24 cellular contexts compared by ENCODE assay signal in genomic region chr2:232447091-232447620, GRCh38. TPM values are rescaled to one million over a fixed set of nuclear protein-coding genes. Genes with fewer than 3 reads are reported as not detected.
DNase-seq lines count a peak whose midpoint lies in the region; ATAC-seq and TF ChIP-seq lines count a peak whose summit lies in the region.
"Had no signal": no experiment of that assay in that cellular context is flagged by ENCODE, and none has a peak within 500 bp of the region (broad histone marks: within the 10 kb centered on the region; RNA-seq: fewer than 3 reads in every experiment).

No MANE protein-coding gene starts in this region.

- TF ChIP-seq RAD21 in liver (IDR thresholded peaks at IDR 0.05) = no peak

- no peak overlapping the region for H3K23ac ChIP-seq in neuronal stem cell (ENCODE audit: low read depth, low read length, poor library complexity)

- H2BK120ac ChIP-seq in neuronal stem cell (ENCODE audit: low read depth, low read length) = no peak overlapping the region

- no peak overlapping the region for H3K18ac ChIP-seq in neuronal stem cell (ENCODE audit: low read length)

- H3K9me3 Mint-ChIP-seq in HFFc6 = no peaks in the 10 kb centered on the region
- H3K9me3 Mint-ChIP-seq: CD4-positive, alpha-beta memory T cell; GM23338 had no signal

- no peak overlapping the region for H4K91ac ChIP-seq in neuronal stem cell (ENCODE audit: low read depth, low read length, poor library complexity)

- peak overlapping the region; percentile 48 for H2AK5ac ChIP-seq in neuronal stem cell (ENCODE audit: low read depth, low read length)

- H3K9me3 ChIP-seq in OCI-LY3 (ENCODE audit: insufficient read depth, low read length) (no peaks in the 10 kb centered on the region), liver (ENCODE audit: control insufficient read depth in 4 of 4, low read length in 3 of 4) (no peaks in the 10 kb centered on the region), neuronal stem cell (replicated peaks in 1 of 2; ENCODE audit: control insufficient read depth in 2 of 2, insufficient read depth in 1 of 2, low read depth in 1 of 2, low read length in 2 of 2) (no peaks in the 10 kb centered on the region)
- H3K9me3 ChIP-seq: MG63 had no signal

- ATAC-seq in HG03520 (IDR thresholded peaks at IDR 0.05; ENCODE audit: unreplicated experiment) (no peak), GM21381 (IDR thresholded peaks at IDR 0.05; ENCODE audit: unreplicated experiment) (no peak)

- DNase-seq in AG08396 (ENCODE audit: low spot score) (peak; percentile 7), neuronal stem cell (ENCODE audit: low spot score) (no peak), HFFc6 (no peak), anterior cingulate cortex (lab: John Stamatoyannopoulos, UW) (no peak)
- DNase-seq: CD4-positive, alpha-beta memory T cell; COR-L47; HCEC 1CT; IMR-90; KG1; MG63; NCI-H1105 treated with DMSO at 0.1 percent for 48 hours; NCI-H146; NCI-H1930; NCI-H446; NCI-H524 treated with DMSO at 0.1 percent for 48 hours; SHP77 had no signal

- H2AFZ ChIP-seq in OCI-LY3 (ENCODE audit: low read depth, low read length) (peak overlapping the region; percentile 74), neuronal stem cell (ENCODE audit: low read length) (peak overlapping the region; percentile 85)
- H2AFZ ChIP-seq: GM23338 had no signal

- H3K4me1 ChIP-seq in OCI-LY3 (ENCODE audit: low read length) = peaks cover 12% of the 10 kb centered on the region
- H3K4me1 ChIP-seq in liver (ENCODE audit: control insufficient read depth in 4 of 4, insufficient read depth in 4 of 4, low read length in 3 of 4) = peaks cover 8 to 28% (median 15%) of the 10 kb centered on the region in 4 donors
- H3K4me1 ChIP-seq in neuronal stem cell (ENCODE audit: control insufficient read depth in 2 of 2, insufficient read depth in 1 of 2, low read depth in 1 of 2, low read length in 2 of 2) = peaks cover 9 to 13% of the 10 kb centered on the region in 2 donors

- no peaks in the 10 kb centered on the region for H3K36me3 ChIP-seq in OCI-LY3 (replicated peaks; ENCODE audit: low read depth, low read length)
- H3K36me3 ChIP-seq in liver (ENCODE audit: control insufficient read depth in 4 of 4, insufficient read depth in 3 of 4, low read depth in 1 of 4, low read length in 3 of 4) = no peaks in the 10 kb centered on the region
- H3K36me3 ChIP-seq in neuronal stem cell (replicated peaks in 1 of 2; ENCODE audit: control insufficient read depth in 2 of 2, insufficient read depth in 2 of 2, low read length in 2 of 2) = no peaks in the 10 kb centered on the region
- H3K36me3 ChIP-seq: MG63 had no signal

- no peak overlapping the region for H3K4me3 Mint-ChIP-seq in HFFc6
- H3K4me3 Mint-ChIP-seq: CD4-positive, alpha-beta memory T cell; GM23338 had no signal

- no peak overlapping the region for H3K27ac Mint-ChIP-seq in HFFc6
- H3K27ac Mint-ChIP-seq: CD4-positive, alpha-beta memory T cell; GM23338 had no signal

- H3K79me2 ChIP-seq in OCI-LY3 (ENCODE audit: low read length) = no peaks in the 10 kb centered on the region

- no peak overlapping the region for H3K14ac ChIP-seq in neuronal stem cell (ENCODE audit: low read length)

- TF ChIP-seq CTCF in OCI-LY3 (IDR thresholded peaks at IDR 0.05; ENCODE audit: low read depth, low read length) (no peak), liver (IDR thresholded peaks at IDR 0.05; ENCODE audit: low read depth, low read length, missing input control) (no peak), HFFc6 (IDR thresholded peaks at IDR 0.05) (no peak)

- no peak overlapping the region for H3K4me3 ChIP-seq in OCI-LY3 (ENCODE audit: low read length)
- H3K4me3 ChIP-seq in liver (ENCODE audit: low read depth in 1 of 3, low read length in 3 of 3) = no peak overlapping the region
- no peak overlapping the region for H3K4me3 ChIP-seq in neuronal stem cell (ENCODE audit: low read length in 2 of 2)
- H3K4me3 ChIP-seq: GM23338, MG63 had no signal

- H4K8ac ChIP-seq in neuronal stem cell (ENCODE audit: low read depth, low read length) = no peak overlapping the region

- H3K27ac ChIP-seq in OCI-LY3 (ENCODE audit: low read length) (no peak overlapping the region), liver (ENCODE audit: low read depth in 1 of 2, low read length in 2 of 2) (peak overlapping the region; percentile 97), neuronal stem cell (replicated peaks; ENCODE audit: low read length) (no peak overlapping the region)
- H3K27ac ChIP-seq: RWPE1 had no signal

- H2BK15ac ChIP-seq in neuronal stem cell (ENCODE audit: low read length) = no peak overlapping the region

- H3K4ac ChIP-seq in neuronal stem cell (ENCODE audit: low read length) = no peak overlapping the region

- no peaks in the 10 kb centered on the region for H4K20me1 ChIP-seq in OCI-LY3 (ENCODE audit: insufficient read depth, low read length)

- no peak overlapping the region for H2BK12ac ChIP-seq in neuronal stem cell (ENCODE audit: low read length)

- H2BK5ac ChIP-seq in neuronal stem cell (ENCODE audit: low read length) = no peak overlapping the region

- H3K36me3 Mint-ChIP-seq in HFFc6 (ENCODE audit: low read depth) = no peaks in the 10 kb centered on the region
- H3K36me3 Mint-ChIP-seq: CD4-positive, alpha-beta memory T cell had no signal

- H3K9ac ChIP-seq in OCI-LY3 (ENCODE audit: low read length) = no peak overlapping the region
- H3K9ac ChIP-seq in liver (ENCODE audit: low read depth in 1 of 2, low read length in 2 of 2) = peak overlapping the region; percentile 76 to 83
- no peak overlapping the region for H3K9ac ChIP-seq in neuronal stem cell (ENCODE audit: low read depth, low read length, poor library complexity)

- H3K4me1 Mint-ChIP-seq in HFFc6 (ENCODE audit: low read depth) = no peaks in the 10 kb centered on the region
- H3K4me1 Mint-ChIP-seq: GM23338 had no signal

- no peaks in the 10 kb centered on the region for H3K27me3 ChIP-seq in OCI-LY3 (ENCODE audit: low read depth, low read length)
- H3K27me3 ChIP-seq in liver (ENCODE audit: control insufficient read depth in 4 of 4, insufficient read depth in 4 of 4, low read length in 3 of 4) = no peaks in the 10 kb centered on the region
- peaks cover 0 to 34% (median 0%) of the 10 kb centered on the region in 3 experiments for H3K27me3 ChIP-seq in neuronal stem cell (ENCODE audit: control insufficient read depth in 3 of 3, insufficient read depth in 3 of 3, low read depth in 1 of 3, low read length in 3 of 3)
- H3K27me3 ChIP-seq: MG63 had no signal

- no peaks in the 10 kb centered on the region for H3K79me1 ChIP-seq in neuronal stem cell (ENCODE audit: low read depth, low read length)

- peaks cover 17% of the 10 kb centered on the region for H3K27me3 Mint-ChIP-seq in HFFc6 (ENCODE audit: insufficient read depth)
- H3K27me3 Mint-ChIP-seq: CD4-positive, alpha-beta memory T cell had no signal

- WGBS in liver = 84% methylated on average over 9 of the region's 9 CpGs
- no CpG with 5 or more reads among the region's 9 CpGs for WGBS in neuronal stem cell (ENCODE audit: extremely low coverage in 2 of 2, insufficient read length in 2 of 2, insufficient replicate concordance in 1 of 2), 2 donors

- H3K4me2 ChIP-seq in OCI-LY3 (ENCODE audit: low read length) = peak overlapping the region; percentile 26
- no peak overlapping the region for H3K4me2 ChIP-seq in neuronal stem cell (ENCODE audit: insufficient read depth, low read length, poor library complexity, severe bottlenecking)
- H3K4me2 ChIP-seq: GM23338 had no signal

TF ChIP-seq in liver, 16 proteins besides CTCF, POLR2A, EP300 and RAD21:
- TF ChIP-seq MAX (IDR thresholded peaks at IDR 0.05) = no peak
- no peak for TF ChIP-seq GABPA (IDR thresholded peaks at IDR 0.05 in 1 of 2, conservative IDR thresholded peaks at IDR 0.05 in 1 of 2)
- no peak for TF ChIP-seq HNF4A (conservative IDR thresholded peaks at IDR 0.05)
- TF ChIP-seq REST (IDR thresholded peaks at IDR 0.05) = no peak

RNA-seq across cellular contexts. Expression of gene ALPI, which starts 8.8 kb away (rescaled TPM):
- not detected for total RNA-seq in liver
- under 1 TPM in 1 of 2 donors, not detected in 1; 0.02 TPM for polyA plus RNA-seq in liver
- not detected for polyA plus RNA-seq in neuronal stem cell (2013, experiment 1 of 2)
- polyA plus RNA-seq in neuronal stem cell (2013, experiment 2 of 2) = not detected
- total RNA-seq in HFFc6 (2021; fragmentation: NEBNext Ultra II Directional; extraction: Animal tissue kit (Norgen Biotek cat#: 25700)) = not detected
- total RNA-seq: CD4-positive, alpha-beta memory T cell; GM23338; IMR-90; SK-MEL-5 had no signal
- polyA plus RNA-seq: AG04450; CD4-positive, alpha-beta memory T cell; GM23338; IMR-90 had no signal

RNA-seq across cellular contexts. Expression of gene ECEL1, which starts 40.5 kb away (rescaled TPM):
- 1 to 10 TPM in 1 of 2 donors, not detected in 1; 1.8 TPM for total RNA-seq in liver
- polyA plus RNA-seq in liver = under 1 TPM in 1 of 2 donors, not detected in 1; 0.67 TPM
- polyA plus RNA-seq in neuronal stem cell (2013, experiment 1 of 2) = 8.2 TPM
- 7.9 TPM for polyA plus RNA-seq in neuronal stem cell (2013, experiment 2 of 2)
- not detected for total RNA-seq in HFFc6 (2021; fragmentation: NEBNext Ultra II Directional; extraction: Animal tissue kit (Norgen Biotek cat#: 25700))
- total RNA-seq: CD4-positive, alpha-beta memory T cell; IMR-90; SK-MEL-5 had no signal
- polyA plus RNA-seq: AG04450; CD4-positive, alpha-beta memory T cell; IMR-90 had no signal

RNA-seq across cellular contexts. Expression of gene ALPG, which starts 40.5 kb away (rescaled TPM):
- total RNA-seq in liver = not detected
- polyA plus RNA-seq in liver = not detected
- polyA plus RNA-seq in neuronal stem cell (2013, experiment 1 of 2) = not detected
- polyA plus RNA-seq in neuronal stem cell (2013, experiment 2 of 2) = not detected
- total RNA-seq in HFFc6 (2021; fragmentation: NEBNext Ultra II Directional; extraction: Animal tissue kit (Norgen Biotek cat#: 25700)) = not detected
- total RNA-seq: CD4-positive, alpha-beta memory T cell; IMR-90; SK-MEL-5 had no signal
- polyA plus RNA-seq: AG04450; CD4-positive, alpha-beta memory T cell; IMR-90 had no signal

Comparison
In these comparisons a context has a peak if more than half of its experiments do, and no peak if none do; other contexts are left out.
1. H3K27ac ChIP-seq: peak in liver (2 of 2); none in OCI-LY3 (single experiment) and neuronal stem cell (single experiment).
2. H3K9ac ChIP-seq: peak in liver (2 of 2); none in OCI-LY3 (single experiment) and neuronal stem cell (single experiment).